In the genomic region with DNA sequence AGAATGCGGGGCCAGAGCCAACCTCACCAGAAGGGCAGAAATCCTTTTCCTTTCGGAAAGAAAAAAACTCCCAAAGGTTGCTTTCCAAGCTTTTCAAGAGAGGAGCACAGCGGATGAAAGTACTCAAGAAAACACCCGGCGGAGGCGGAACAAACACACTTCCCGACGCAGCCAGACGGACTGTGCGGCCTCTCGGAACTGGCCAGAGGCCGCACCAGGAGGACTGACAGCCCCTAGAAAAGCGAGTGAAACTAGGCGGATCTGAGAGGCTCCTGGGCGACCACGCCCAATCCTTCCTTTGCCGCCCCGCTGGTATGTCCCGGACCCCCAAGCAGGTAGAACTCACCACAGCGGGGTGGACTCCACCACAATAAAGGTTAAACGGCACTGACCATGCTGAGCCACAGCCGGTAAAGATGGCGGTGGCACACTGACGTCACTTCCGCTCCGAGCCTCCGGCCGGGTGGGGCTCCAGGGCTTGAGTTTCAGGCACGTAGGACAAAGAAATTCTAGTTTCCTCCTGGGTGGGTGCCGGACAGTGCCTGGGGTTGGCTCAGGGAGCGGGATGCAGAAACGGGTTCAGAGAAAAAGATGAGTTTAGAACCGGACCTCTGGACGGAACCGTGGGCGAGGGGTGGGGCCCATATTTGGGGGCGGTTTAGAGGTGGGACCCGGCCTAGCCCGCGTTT, we compare ENCODE assay signal across 1 cellular context.
TF ChIP-seq lines count a peak whose summit lies in the region.

Gene ZNF562 (minus strand): TSS at position 432 of the 689 bp plus-strand sequence. CDS start 14,356 bp downstream, outside the sequence.

TF ChIP-seq in H1, 55 proteins besides CTCF, POLR2A, EP300 and RAD21 (continued from another document):
- TF ChIP-seq ATF2 (IDR thresholded peaks at IDR 0.05; ENCODE audit: low read length): no peak
- TF ChIP-seq CHD7 (IDR thresholded peaks at IDR 0.05; ENCODE audit: insufficient replicate concordance, low read length): no peak
- TF ChIP-seq HDAC6 (IDR thresholded peaks at IDR 0.05; ENCODE audit: low read depth, low read length): no peak
- no peak for TF ChIP-seq KDM1A (IDR thresholded peaks at IDR 0.05; ENCODE audit: borderline replicate concordance, low read length)
- TF ChIP-seq BACH1 (IDR thresholded peaks at IDR 0.05; ENCODE audit: low read length): no peak
- no peak for TF ChIP-seq EZH2 (IDR thresholded peaks at IDR 0.05; ENCODE audit: low read depth, low read length, severe bottlenecking)
- no peak for TF ChIP-seq KDM5A (IDR thresholded peaks at IDR 0.05; ENCODE audit: low read length)
